Comparison of ENCODE assay signal across 8 cellular contexts in the genomic region with DNA sequence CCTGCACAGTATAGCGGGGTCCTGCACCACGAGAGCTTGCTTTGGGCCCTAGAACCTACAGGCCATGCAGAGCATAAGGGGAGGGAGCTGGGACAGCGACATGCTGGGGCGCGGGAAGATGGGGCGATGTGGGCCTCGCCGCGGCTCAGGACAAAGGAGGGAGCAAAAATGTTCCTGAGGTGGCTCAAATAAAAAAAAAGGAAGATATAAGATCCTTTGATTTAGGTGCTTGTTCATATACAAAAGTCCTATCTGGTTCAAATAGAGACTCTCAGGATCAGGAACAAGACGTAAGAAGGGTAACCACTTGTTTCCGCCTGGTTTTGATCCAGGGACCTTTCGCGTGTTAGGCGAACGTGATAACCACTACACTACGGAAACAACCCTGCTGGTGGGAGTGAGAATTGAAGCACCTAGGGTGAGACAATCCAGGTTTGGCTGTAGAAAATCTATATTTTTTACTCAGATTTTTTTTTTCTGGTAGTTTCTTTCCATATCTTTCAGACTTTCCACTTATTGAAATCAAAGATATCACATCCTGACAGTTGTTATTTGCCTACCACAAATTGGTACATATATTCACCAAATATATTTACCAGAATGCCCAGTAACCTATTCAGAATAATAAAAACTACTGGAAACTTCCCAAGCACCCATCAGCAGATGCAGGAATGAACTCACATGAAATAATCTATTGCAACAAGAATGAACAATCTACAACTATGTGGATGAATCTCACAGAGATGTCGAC.
DNase-seq lines count a peak whose midpoint lies in the region; ATAC-seq, FAIRE-seq and TF ChIP-seq lines count a peak whose summit lies in the region.

No MANE protein-coding gene starts in this region.

- H3K9ac ChIP-seq in endodermal cell (ENCODE audit: extremely low read depth, low read length, poor library complexity, severe bottlenecking) (peak overlapping the region; percentile 47), smooth muscle cell (ENCODE audit: low read depth) (no peak overlapping the region)

- DNase-seq in Daoy (ENCODE audit: low read depth) (peak; percentile 89), SHP77 treated with DMSO at 0.1 percent for 48 hours (lab: John Stamatoyannopoulos, UW) (peak; percentile 33), endodermal cell (peak; percentile 92), smooth muscle cell (lab: John Stamatoyannopoulos, UW; ENCODE audit: unreplicated experiment) (no peak), CD1c-positive myeloid dendritic cell (ENCODE audit: extremely low spot score) (no peak), GM12892 (ENCODE audit: insufficient read length) (no peak)

- no peaks in the 10 kb centered on the region for H3K27me3 Mint-ChIP-seq in endodermal cell (ENCODE audit: insufficient read depth)

- H3K4me3 ChIP-seq in endodermal cell (ENCODE audit: low read length) (peak overlapping the region; percentile 98), smooth muscle cell (peak overlapping the region; percentile 41)

- H3K27me3 ChIP-seq in endodermal cell (ENCODE audit: control insufficient read depth, insufficient read depth, low read length, poor library complexity, severe bottlenecking) (no peaks in the 10 kb centered on the region), smooth muscle cell (ENCODE audit: low read depth) (no peaks in the 10 kb centered on the region)

- H3K9me3 ChIP-seq in endodermal cell (ENCODE audit: control insufficient read depth, low read length) (no peaks in the 10 kb centered on the region), smooth muscle cell (replicated peaks; ENCODE audit: low read depth) (no peaks in the 10 kb centered on the region)

- H3K9me3 Mint-ChIP-seq in endodermal cell = peaks cover 19% of the 10 kb centered on the region

- H2AFZ ChIP-seq in smooth muscle cell (ENCODE audit: low read depth) = peak overlapping the region; percentile 61

- no peaks in the 10 kb centered on the region for H3F3A ChIP-seq in smooth muscle cell (ENCODE audit: low read depth)

- no peak for FAIRE-seq in GM12892 (lab: Jason Lieb, UNC)

- no peaks in the 10 kb centered on the region for H3K79me2 ChIP-seq in smooth muscle cell (ENCODE audit: low read depth)

- peak overlapping the region; percentile 75 for H3K27ac Mint-ChIP-seq in endodermal cell

- no peak for TF ChIP-seq POLR2A in GM12892 (IDR thresholded peaks at IDR 0.05; ENCODE audit: low read depth, low read length)

- H3K4me1 Mint-ChIP-seq in endodermal cell = peaks cover 7% of the 10 kb centered on the region

- 9 to 11% methylated on average over 10 to 17 of the region's 17 CpGs for WGBS in endodermal cell (ENCODE audit: insufficient coverage in 1 of 2, insufficient read length in 1 of 2), 2 experiments
- 9% methylated on average over 17 of the region's 17 CpGs for WGBS in smooth muscle cell (ENCODE audit: low lambda C conversion rate)

- H3K4me1 ChIP-seq in endodermal cell (ENCODE audit: control insufficient read depth, insufficient read depth, low read length) (no peaks in the 10 kb centered on the region), smooth muscle cell (ENCODE audit: low read depth) (peaks cover 3% of the 10 kb centered on the region)

- ATAC-seq in HG02938 (IDR thresholded peaks at IDR 0.05; ENCODE audit: unreplicated experiment) (peak; percentile 56), HG03469 (IDR thresholded peaks at IDR 0.05; ENCODE audit: unreplicated experiment) (no peak)

- no peaks in the 10 kb centered on the region for H4K20me1 ChIP-seq in smooth muscle cell (ENCODE audit: low read depth)

- TF ChIP-seq CTCF in endodermal cell (conservative IDR thresholded peaks at IDR 0.05) (peak; percentile 62), smooth muscle cell (IDR thresholded peaks at IDR 0.05; ENCODE audit: borderline replicate concordance, insufficient read depth, poor library complexity, severe bottlenecking) (peak; percentile 36)

- H3K36me3 ChIP-seq in endodermal cell (ENCODE audit: control insufficient read depth, insufficient read depth, low read length) (no peaks in the 10 kb centered on the region), smooth muscle cell (ENCODE audit: low read depth) (no peaks in the 10 kb centered on the region)

- H3K4me2 ChIP-seq in smooth muscle cell = peak overlapping the region; percentile 83

- H3K27ac ChIP-seq in endodermal cell (ENCODE audit: low read depth, low read length) (no peak overlapping the region), smooth muscle cell (ENCODE audit: low read depth) (no peak overlapping the region)

- H3K36me3 Mint-ChIP-seq in endodermal cell (ENCODE audit: low read depth) = no peaks in the 10 kb centered on the region

- H3K4me3 Mint-ChIP-seq in endodermal cell = peak overlapping the region; percentile 81

Comparison
In these comparisons a context has a peak if more than half of its experiments do, and no peak if none do; other contexts are left out.
1. DNase-seq: peak in Daoy (single experiment), SHP77 treated with DMSO at 0.1 percent for 48 hours (single experiment) and endodermal cell (single experiment); none in smooth muscle cell (single experiment), CD1c-positive myeloid dendritic cell (single experiment) and GM12892 (single experiment).